In genomic region chr11:126039485-126040271, GRCh38 we compare ENCODE assay signal across 26 cellular contexts. TPM values are rescaled to one million over a fixed set of nuclear protein-coding genes. Genes with fewer than 3 reads are reported as not detected.
DNase-seq lines count a peak whose midpoint lies in the region; ATAC-seq and TF ChIP-seq lines count a peak whose summit lies in the region.
"Had no signal": no experiment of that assay in that cellular context is flagged by ENCODE, and none has a peak within 500 bp of the region (broad histone marks: within the 10 kb centered on the region; RNA-seq: fewer than 3 reads in every experiment).

No MANE protein-coding gene starts in this region.

- H3K4me1 Mint-ChIP-seq in GM23338, result peaks cover 14% of the 10 kb centered on the region
- H3K4me1 Mint-ChIP-seq in activated T-helper 17 cell treated with anti-CD3 and anti-CD28 coated beads, Interleukin-2, amount 50 U/mL, for 72 hours, result no peaks in the 10 kb centered on the region
- H3K4me1 Mint-ChIP-seq: activated B cell treated with CpG ODN at 0.5 μM for 24 hours; activated naive CD8-positive, alpha-beta T cell treated with anti-CD3 and anti-CD28 coated beads, Interleukin-2, amount 10 ng/mL, durations not matched to agents 7 days and 5 days; CD4-positive, CD25-positive, alpha-beta regulatory T cell; naive thymus-derived CD4-positive, alpha-beta T cell had no signal

- intact Hi-C loops in esophagus squamous epithelium (cut with DNase I), result no loop called here

- H3K36me3 ChIP-seq in GM23338 (ENCODE audit: insufficient read depth) (no peaks in the 10 kb centered on the region), esophagus squamous epithelium (no peaks in the 10 kb centered on the region)
- no peaks in the 10 kb centered on the region for H3K36me3 ChIP-seq in effector memory CD4-positive, alpha-beta T cell (ENCODE audit: control insufficient read depth, insufficient read depth, low read length)
- H3K36me3 ChIP-seq: gastrocnemius medialis, transverse colon had no signal

- no peak overlapping the region for H3K4me3 Mint-ChIP-seq in GM23338
- H3K4me3 Mint-ChIP-seq in activated T-helper 17 cell treated with anti-CD3 and anti-CD28 coated beads, Interleukin-2, amount 50 U/mL, for 72 hours, result no peak overlapping the region
- H3K4me3 Mint-ChIP-seq: activated B cell treated with CpG ODN at 0.5 μM for 24 hours; activated CD8-positive, alpha-beta T cell treated with anti-CD3 and anti-CD28 coated beads, Interleukin-2, amount 10 ng/mL, durations not matched to agents 7 days and 5 days; activated naive CD8-positive, alpha-beta T cell treated with anti-CD3 and anti-CD28 coated beads, Interleukin-2, amount 10 ng/mL, durations not matched to agents 7 days and 5 days; CD4-positive, CD25-positive, alpha-beta regulatory T cell; naive thymus-derived CD4-positive, alpha-beta T cell had no signal

- H3K9me2 ChIP-seq in GM23338 (ENCODE audit: insufficient read depth), result no peaks in the 10 kb centered on the region

- no peaks in the 10 kb centered on the region; the same call in 1 of the 2 replicates for H4K20me1 ChIP-seq in GM23338 (replicated peaks; ENCODE audit: insufficient read depth)

- H3K27ac Mint-ChIP-seq in GM23338, result peak overlapping the region; percentile 90
- no peak overlapping the region for H3K27ac Mint-ChIP-seq in activated T-helper 17 cell treated with anti-CD3 and anti-CD28 coated beads, Interleukin-2, amount 50 U/mL, for 72 hours
- H3K27ac Mint-ChIP-seq: activated B cell treated with CpG ODN at 0.5 μM for 24 hours; activated CD8-positive, alpha-beta T cell treated with anti-CD3 and anti-CD28 coated beads, Interleukin-2, amount 10 ng/mL, durations not matched to agents 7 days and 5 days; activated naive CD8-positive, alpha-beta T cell treated with anti-CD3 and anti-CD28 coated beads, Interleukin-2, amount 10 ng/mL, durations not matched to agents 7 days and 5 days; CD4-positive, CD25-positive, alpha-beta regulatory T cell; naive thymus-derived CD4-positive, alpha-beta T cell had no signal

- no peaks in the 10 kb centered on the region for H3K9me3 Mint-ChIP-seq in GM23338
- no peaks in the 10 kb centered on the region for H3K9me3 Mint-ChIP-seq in activated T-helper 17 cell treated with anti-CD3 and anti-CD28 coated beads, Interleukin-2, amount 50 U/mL, for 72 hours
- H3K9me3 Mint-ChIP-seq: activated B cell treated with CpG ODN at 0.5 μM for 24 hours; activated naive CD8-positive, alpha-beta T cell treated with anti-CD3 and anti-CD28 coated beads, Interleukin-2, amount 10 ng/mL, durations not matched to agents 7 days and 5 days; CD4-positive, CD25-positive, alpha-beta regulatory T cell; naive thymus-derived CD4-positive, alpha-beta T cell had no signal

- H3K4me2 ChIP-seq in GM23338, result no peak overlapping the region

- H3K4me1 ChIP-seq in GM23338 (ENCODE audit: insufficient read depth) (peaks cover 14% of the 10 kb centered on the region; the same call in 1 of the 2 replicates), esophagus squamous epithelium (peaks cover 0 to 5% (median 0%) of the 10 kb centered on the region in 3 donors)
- H3K4me1 ChIP-seq in effector memory CD4-positive, alpha-beta T cell (ENCODE audit: control insufficient read depth, insufficient read depth, low read length, poor library complexity, severe bottlenecking), result no peaks in the 10 kb centered on the region

- no peaks in the 10 kb centered on the region for H3K36me3 Mint-ChIP-seq in GM23338 (ENCODE audit: low read depth)
- H3K36me3 Mint-ChIP-seq in activated T-helper 17 cell treated with anti-CD3 and anti-CD28 coated beads, Interleukin-2, amount 50 U/mL, for 72 hours (ENCODE audit: low read depth), result no peaks in the 10 kb centered on the region
- H3K36me3 Mint-ChIP-seq: activated naive CD8-positive, alpha-beta T cell treated with anti-CD3 and anti-CD28 coated beads, Interleukin-2, amount 10 ng/mL, durations not matched to agents 7 days and 5 days; CD4-positive, CD25-positive, alpha-beta regulatory T cell had no signal

- 72 to 74% methylated on average over 9 of the region's 9 CpGs for WGBS in esophagus squamous epithelium, 2 donors

- H3K9me3 ChIP-seq in esophagus squamous epithelium, result no peaks in the 10 kb centered on the region
- H3K9me3 ChIP-seq in effector memory CD4-positive, alpha-beta T cell (ENCODE audit: control insufficient read depth, low read length), result no peaks in the 10 kb centered on the region
- H3K9me3 ChIP-seq: gastrocnemius medialis, transverse colon had no signal

- H2AFZ ChIP-seq in GM23338, result no peak overlapping the region

- H3K27me3 ChIP-seq in GM23338 (ENCODE audit: insufficient read depth) (no peaks in the 10 kb centered on the region), esophagus squamous epithelium (peaks cover 0 to 5% (median 0%) of the 10 kb centered on the region in 4 donors)
- no peaks in the 10 kb centered on the region for H3K27me3 ChIP-seq in effector memory CD4-positive, alpha-beta T cell (replicated peaks; ENCODE audit: control insufficient read depth, insufficient read depth, low read length, poor library complexity, severe bottlenecking)
- H3K27me3 ChIP-seq: gastrocnemius medialis, transverse colon had no signal

- DNase-seq in D341Med (ENCODE audit: low spot score) (peak; percentile 30), GM23338 (ENCODE audit: low spot score) (peak; percentile 15), iPS-NIHi7 (ENCODE audit: extremely low spot score) (peak; percentile 24), NCI-H2171 (lab: John Stamatoyannopoulos, UW) (no peak), esophagus squamous epithelium (lab: John Stamatoyannopoulos, UW) (no peak)
- no peak for DNase-seq in effector memory CD4-positive, alpha-beta T cell
- DNase-seq: activated B cell treated with CpG ODN at 0.5 μM for 24 hours; activated CD8-positive, alpha-beta T cell treated with anti-CD3 and anti-CD28 coated beads, Interleukin-2, amount 10 ng/mL, durations not matched to agents 7 days and 5 days; activated naive CD8-positive, alpha-beta T cell treated with anti-CD3 and anti-CD28 coated beads, Interleukin-2, amount 10 ng/mL, durations not matched to agents 7 days and 5 days; activated T-cell treated with anti-CD3 and anti-CD28 coated beads, Interleukin-2, amount 50 U/mL, for 48 hours; CD4-positive, CD25-positive, alpha-beta regulatory T cell; cortex of kidney; DMS153; gastrocnemius medialis; Kasumi-1; left cardiac atrium; naive thymus-derived CD4-positive, alpha-beta T cell; NCI-H1092 treated with DMSO at 0.1 percent for 48 hours; NCI-H2029; NCI-H510A; stimulated activated CD4-positive, alpha-beta T cell treated with anti-CD3 and anti-CD28 coated beads, Interleukin-1b, Interleukin-23, amount 100 ng/mL, for 48 hours; stimulated activated naive CD4-positive, alpha-beta T cell treated with Interleukin-2 at 50 U/mL for 16 hours; T-helper 9 cell; transverse colon had no signal

- TF ChIP-seq POLR2A in esophagus squamous epithelium (IDR thresholded peaks at IDR 0.05), result no peak

- H3K27me3 Mint-ChIP-seq in GM23338 (ENCODE audit: insufficient read depth, low read depth, poor library complexity), result peaks cover 3% of the 10 kb centered on the region
- no peaks in the 10 kb centered on the region for H3K27me3 Mint-ChIP-seq in activated T-helper 17 cell treated with anti-CD3 and anti-CD28 coated beads, Interleukin-2, amount 50 U/mL, for 72 hours
- H3K27me3 Mint-ChIP-seq: CD4-positive, CD25-positive, alpha-beta regulatory T cell had no signal

- no peak overlapping the region for H3K4me3 ChIP-seq in GM23338
- H3K4me3 ChIP-seq in esophagus squamous epithelium, result no peak overlapping the region
- no peak overlapping the region for H3K4me3 ChIP-seq in effector memory CD4-positive, alpha-beta T cell (ENCODE audit: insufficient read depth, low read depth, low read length, poor library complexity, severe bottlenecking)
- H3K4me3 ChIP-seq: gastrocnemius medialis, transverse colon had no signal

- H3K27ac ChIP-seq in GM23338 (ENCODE audit: low read depth) (peak overlapping the region; percentile 88), esophagus squamous epithelium (no peak overlapping the region)
- H3K27ac ChIP-seq in effector memory CD4-positive, alpha-beta T cell (ENCODE audit: insufficient read depth, low read length, poor library complexity, severe bottlenecking), result no peak overlapping the region
- H3K27ac ChIP-seq: gastrocnemius medialis had no signal

- H3K79me2 ChIP-seq in GM23338 (replicated peaks; ENCODE audit: insufficient read depth), result peaks cover 3% of the 10 kb centered on the region; the same call in 1 of the 2 replicates

- TF ChIP-seq CTCF in GM23338 (conservative IDR thresholded peaks at IDR 0.05; ENCODE audit: low read depth in 2 of 2), result no peak
- no peak for TF ChIP-seq CTCF in esophagus squamous epithelium (IDR thresholded peaks at IDR 0.05)

- no peaks in the 10 kb centered on the region for H3F3A ChIP-seq in GM23338 (replicated peaks; ENCODE audit: low read depth)

- peak; percentile 70 for ATAC-seq in GM23338
- ATAC-seq in activated T-helper 17 cell treated with anti-CD3 and anti-CD28 coated beads, Interleukin-2, amount 50 U/mL, for 72 hours (replicated peaks), result peak; percentile 72
- ATAC-seq in GM19452 (IDR thresholded peaks at IDR 0.05; ENCODE audit: unreplicated experiment), result no peak
- ATAC-seq: activated CD8-positive, alpha-beta T cell treated with anti-CD3 and anti-CD28 coated beads, Interleukin-2, amount 10 ng/mL, durations not matched to agents 7 days and 5 days; gastrocnemius medialis; naive thymus-derived CD4-positive, alpha-beta T cell had no signal

RNA-seq across cellular contexts. Expression of gene CDON, which starts 23.0 kb away (rescaled TPM):
- 31.2 and 35.5 TPM in 2 replicates for total RNA-seq in GM23338 (2014; rRNA removed; shearing (Covaris generic))
- 3.3 and 4.1 TPM in 2 replicates for polyA plus RNA-seq in GM23338 (2016; fragmentation: Nextera tagmentation; extraction: Ambion mirVana)
- total RNA-seq in activated T-helper 17 cell treated with anti-CD3 and anti-CD28 coated beads, Interleukin-2, amount 50 U/mL, for 72 hours, result 1 to 10 TPM; 1.8 to 2.6 TPM
- 1 to 10 TPM; 2.5 to 5.5 (median 3.4) TPM for total RNA-seq in esophagus squamous epithelium

Comparison
In these comparisons a context has a peak if more than half of its experiments do, and no peak if none do; other contexts are left out.
1. DNase-seq: peak in D341Med (single experiment), GM23338 (single experiment) and iPS-NIHi7 (single experiment); none in NCI-H2171 (single experiment), esophagus squamous epithelium (single experiment) and effector memory CD4-positive, alpha-beta T cell (0 of 3).